Comparison of ENCODE assay signal across 11 cellular contexts in genomic region chr1:29736582-29737188, GRCh38.
DNase-seq lines count a peak whose midpoint lies in the region; ATAC-seq, FAIRE-seq and TF ChIP-seq lines count a peak whose summit lies in the region.
"Had no signal": no experiment of that assay in that cellular context is flagged by ENCODE, and none has a peak within 500 bp of the region (broad histone marks: within the 10 kb centered on the region; RNA-seq: fewer than 3 reads in every experiment).

No MANE protein-coding gene starts in this region.

- intact Hi-C loops in left cardiac atrium (cut with DNase I): no loop called here
- intact Hi-C loops in cardiac septum (cut with DNase I): no loop called here

- no peak overlapping the region for H3K4me3 ChIP-seq in fibroblast of the aortic adventitia (ENCODE audit: low read depth, low read length)
- H3K4me3 ChIP-seq: HAP-1 had no signal

- TF ChIP-seq CTCF in fibroblast of the aortic adventitia (IDR thresholded peaks at IDR 0.05; ENCODE audit: insufficient read depth, low read length): no peak

- FAIRE-seq in urothelium cell line (lab: Jason Lieb, UNC): no peak

- peak; percentile 34 for DNase-seq in left cardiac atrium
- DNase-seq in cardiac septum (ENCODE audit: low spot score): no peak
- DNase-seq in RPMI8226: peak; percentile 76
- DNase-seq in fibroblast of the aortic adventitia (ENCODE audit: low read depth): peak; percentile 78
- peak; percentile 60 for DNase-seq in urothelium cell line (ENCODE audit: low spot score)
- no peak for DNase-seq in NK-92 (lab: John Stamatoyannopoulos, UW; ENCODE audit: unreplicated experiment)
- DNase-seq in stimulated activated CD4-positive, alpha-beta T cell treated with anti-CD3 and anti-CD28 coated beads, Interleukin-12 subunit alpha, Interleukin-12 subunit beta, amount 100 ng/mL, for 4 hours: no peak
- DNase-seq: activated effector memory CD4-positive, alpha-beta T cell treated with Interleukin-2 at 50 U/mL for 16 hours had no signal

- ATAC-seq in left cardiac atrium: no peak
- ATAC-seq in HG02852 (IDR thresholded peaks at IDR 0.05; ENCODE audit: unreplicated experiment): no peak
- ATAC-seq: left colon had no signal

Comparison
In these comparisons a context has a peak if more than half of its experiments do, and no peak if none do; other contexts are left out.
1. DNase-seq: peak in left cardiac atrium (single experiment), RPMI8226 (single experiment), fibroblast of the aortic adventitia (single experiment) and urothelium cell line (single experiment); none in cardiac septum (single experiment), NK-92 (single experiment) and stimulated activated CD4-positive, alpha-beta T cell treated with anti-CD3 and anti-CD28 coated beads, Interleukin-12 subunit alpha, Interleukin-12 subunit beta, amount 100 ng/mL, for 4 hours (single experiment).